In the genomic region with DNA sequence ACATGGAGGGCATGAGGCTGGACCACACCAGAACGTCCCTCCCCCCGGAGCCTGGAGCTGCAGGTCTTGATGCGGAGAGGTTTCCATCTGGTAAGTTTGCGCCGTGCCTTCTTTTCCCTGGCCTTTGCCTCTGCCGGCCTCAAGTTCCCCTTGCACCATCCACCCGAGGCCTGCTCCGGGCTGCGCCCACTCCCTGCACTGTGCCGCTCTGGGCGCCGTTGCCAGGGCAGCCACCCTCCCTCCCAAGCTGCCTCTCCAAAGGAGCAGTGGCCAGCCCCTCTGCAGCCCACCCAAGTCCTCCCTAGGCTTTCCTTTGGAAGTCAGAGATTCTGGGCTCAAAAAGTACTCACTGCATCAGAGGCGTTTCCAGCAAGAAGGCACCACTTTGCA, we compare ENCODE assay signal across 1 cellular context.
A peak's percentile ranks its signal among the peaks of the same experiment; 100 is the strongest.
TF ChIP-seq lines count a peak whose summit lies in the region.

No MANE protein-coding gene starts in this region.

TF ChIP-seq in A549, 52 proteins besides CTCF, POLR2A, EP300 and RAD21:
- no peak for TF ChIP-seq HMGXB4 (CRISPR knock-in tag; IDR thresholded peaks at IDR 0.05; ENCODE audit: borderline replicate concordance)
- TF ChIP-seq NFE2L2 (conservative IDR thresholded peaks at IDR 0.05; ENCODE audit: low read length): no peak
- TF ChIP-seq TFCP2L1 (CRISPR knock-in tag; IDR thresholded peaks at IDR 0.05): no peak
- no peak for TF ChIP-seq FOSB (CRISPR knock-in tag; IDR thresholded peaks at IDR 0.05)
- 0 out of 2 replicates have a peak, but pooled peaks have one; percentile 6 for TF ChIP-seq USF2 (IDR thresholded peaks at IDR 0.05)
